In genomic region chr2:223884399-223884798, GRCh38 we compare ENCODE assay signal across 10 cellular contexts. TPM values are rescaled to one million over a fixed set of nuclear protein-coding genes. Genes with fewer than 3 reads are reported as not detected.
DNase-seq lines count a peak whose midpoint lies in the region; ATAC-seq and TF ChIP-seq lines count a peak whose summit lies in the region.
"Had no signal": no experiment of that assay in that cellular context is flagged by ENCODE, and none has a peak within 500 bp of the region (broad histone marks: within the 10 kb centered on the region; RNA-seq: fewer than 3 reads in every experiment).

No MANE protein-coding gene starts in this region.

- no peak for TF ChIP-seq CTCF in fibroblast of villous mesenchyme (IDR thresholded peaks at IDR 0.05; ENCODE audit: insufficient read depth, low read depth, low read length)

- peak; percentile 18 for DNase-seq in fibroblast of villous mesenchyme (ENCODE audit: low read depth)
- DNase-seq in COR-L47 (lab: John Stamatoyannopoulos, UW), result no peak
- no peak for DNase-seq in globus pallidus (ENCODE audit: low spot score)
- DNase-seq in NCI-H1417 treated with DMSO at 0.1 percent for 48 hours (lab: John Stamatoyannopoulos, UW), result no peak
- no peak for DNase-seq in NCI-H1417 (lab: John Stamatoyannopoulos, UW)
- DNase-seq: left lung, NCI-H187 treated with DMSO at 0.1 percent for 48 hours had no signal

- H3K4me3 ChIP-seq in fibroblast of villous mesenchyme (ENCODE audit: low read depth, low read length), result no peak overlapping the region
- H3K4me3 ChIP-seq: left lung had no signal

- ATAC-seq in GM18511 (IDR thresholded peaks at IDR 0.05; ENCODE audit: unreplicated experiment), result peak; percentile 89
- ATAC-seq in GM21423 (IDR thresholded peaks at IDR 0.05; ENCODE audit: unreplicated experiment), result peak; percentile 84
- ATAC-seq in HG03280 (IDR thresholded peaks at IDR 0.05; ENCODE audit: unreplicated experiment), result peak; percentile 86
- ATAC-seq: left lung had no signal

RNA-seq across cellular contexts. Expression of gene AP1S3, which starts 47.0 kb away (rescaled TPM):
- 4.7 and 5.8 TPM in 2 replicates for total RNA-seq in fibroblast of villous mesenchyme
